8 cellular contexts compared by ENCODE assay signal in the genomic region with DNA sequence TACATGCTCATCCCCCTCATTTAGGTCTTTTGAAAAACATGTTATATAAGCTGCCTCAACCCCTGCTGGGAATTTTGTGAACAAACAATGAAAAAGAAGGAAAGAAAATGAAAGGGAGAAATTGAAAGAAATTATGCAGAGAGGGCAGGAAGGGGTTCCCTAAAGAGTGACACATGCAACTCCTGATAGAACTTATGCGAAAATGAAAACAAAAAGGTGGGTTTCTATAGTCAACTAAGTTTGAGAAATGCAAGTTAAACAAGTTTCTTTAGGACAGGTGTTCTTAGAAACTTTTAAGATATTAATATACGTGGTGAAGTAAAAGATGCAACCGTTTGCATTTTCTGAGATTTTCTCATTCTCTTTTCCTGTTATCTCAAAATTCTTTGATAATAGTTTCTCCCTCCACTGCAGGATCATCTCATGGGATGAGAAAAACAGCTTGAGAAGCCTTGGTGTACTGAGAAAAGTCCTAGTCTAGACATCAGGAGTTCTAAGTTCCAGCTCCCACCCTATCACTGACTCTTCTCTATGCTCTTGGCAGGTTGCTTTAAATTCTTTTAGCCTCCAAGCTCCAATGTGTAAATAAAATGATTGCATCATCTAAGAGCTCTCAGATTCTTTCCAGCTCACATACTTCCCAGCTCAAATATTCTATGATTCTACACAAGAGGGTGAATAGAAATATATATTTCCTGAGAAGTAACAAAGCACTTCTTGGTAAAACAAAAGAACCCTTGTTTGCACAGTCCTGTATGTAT.
DNase-seq lines count a peak whose midpoint lies in the region; ATAC-seq, FAIRE-seq and TF ChIP-seq lines count a peak whose summit lies in the region.

No MANE protein-coding gene starts in this region.

- H3K9me3 ChIP-seq in endothelial cell of umbilical vein (replicated peaks; ENCODE audit: control insufficient read depth, insufficient read depth, low read length) = no peaks in the 10 kb centered on the region
- H3K9me3 ChIP-seq in tibial nerve = no peaks in the 10 kb centered on the region
- H3K9me3 ChIP-seq in CD8-positive, alpha-beta memory T cell (ENCODE audit: low read length) = no peaks in the 10 kb centered on the region

- H3K36me3 ChIP-seq in endothelial cell of umbilical vein (ENCODE audit: control insufficient read depth in 2 of 2, extremely low read depth in 1 of 2, insufficient read depth in 2 of 2, low read length in 2 of 2) (no peaks in the 10 kb centered on the region), tibial nerve (no peaks in the 10 kb centered on the region)
- H3K36me3 ChIP-seq in CD8-positive, alpha-beta memory T cell (ENCODE audit: insufficient read depth, low read length) = no peaks in the 10 kb centered on the region

- no peaks in the 10 kb centered on the region for H3K9me3 Mint-ChIP-seq in CD8-positive, alpha-beta memory T cell

- H3K4me1 ChIP-seq in endothelial cell of umbilical vein (ENCODE audit: control insufficient read depth, extremely low read depth, insufficient read depth, low read length) = no peaks in the 10 kb centered on the region
- peaks cover 0 to 40% (median 14%) of the 10 kb centered on the region in 4 donors for H3K4me1 ChIP-seq in tibial nerve
- H3K4me1 ChIP-seq in CD8-positive, alpha-beta memory T cell (ENCODE audit: insufficient read depth, low read length) = peaks cover 40% of the 10 kb centered on the region

- 29 to 32% methylated on average over 3 of the region's 3 CpGs for WGBS in tibial nerve, 2 donors

- no TSS peak for BruUV-seq in endothelial cell of umbilical vein (replicated peaks; lab: Mats Ljungman, UMichigan)

- intact Hi-C loops in endothelial cell of umbilical vein (cut with micrococcal nuclease) = no loop called here

- no peak overlapping the region for H3K4me3 ChIP-seq in AG10803 (ENCODE audit: low read length)
- H3K4me3 ChIP-seq in endothelial cell of umbilical vein (replicated peaks in 1 of 3; ENCODE audit: insufficient read depth in 1 of 3, low read depth in 1 of 3, low read length in 3 of 3) = no peak overlapping the region
- H3K4me3 ChIP-seq in tibial nerve = no peak overlapping the region
- H3K4me3 ChIP-seq in CD8-positive, alpha-beta memory T cell (ENCODE audit: low read length) = no peak overlapping the region

- H3K27ac Mint-ChIP-seq in CD8-positive, alpha-beta memory T cell = peak overlapping the region in 2 of 8 donors; percentile 14 to 43

- CTCF ChIA-PET in endothelial cell of umbilical vein (lab: Charles Lee) = interaction anchor here (1.3 to 1.7 kb wide), 2 partner anchors 25 to 43 kb away, joined by 3 to 7 read pairs; no protein-coding TSS in a partner anchor
- CTCF ChIA-PET in CD8-positive, alpha-beta memory T cell (lab: Charles Lee) = interaction anchor here (0.7 to 1.1 kb wide), 2 partner anchors 9 to 528 kb away, joined by 3 read pairs; no protein-coding TSS in a partner anchor

- DNase-seq in AG10803 (ENCODE audit: low read depth) (peak; percentile 91), endothelial cell of umbilical vein (ENCODE audit: low read depth, low spot score) (peak; percentile 29), tibial nerve (ENCODE audit: low spot score in 2 of 2) (no peak), superior temporal gyrus (ENCODE audit: extremely low spot score) (no peak), NCI-H187 treated with DMSO at 0.1 percent for 48 hours (lab: John Stamatoyannopoulos, UW) (no peak)
- DNase-seq in CD8-positive, alpha-beta memory T cell = no peak

- POLR2A ChIA-PET in endothelial cell of umbilical vein (lab: Charles Lee) = no interaction called here
- POLR2A ChIA-PET in CD8-positive, alpha-beta memory T cell (lab: Charles Lee) = no interaction called here

- TF ChIP-seq EP300 in tibial nerve (IDR thresholded peaks at IDR 0.05) = peak in 1 of 2 donors; percentile 73

- ATAC-seq in GM19467 (IDR thresholded peaks at IDR 0.05; ENCODE audit: unreplicated experiment) (peak; percentile 73), HG03558 (IDR thresholded peaks at IDR 0.05; ENCODE audit: extremely low read depth, unreplicated experiment) (peak; percentile 66)

- H4K20me1 ChIP-seq in endothelial cell of umbilical vein (replicated peaks; ENCODE audit: control insufficient read depth, extremely low read depth, insufficient read depth, low read length) = no peaks in the 10 kb centered on the region

- TF ChIP-seq CTCF in AG10803 (conservative IDR thresholded peaks at IDR 0.05; ENCODE audit: low read length) (no peak), endothelial cell of umbilical vein (IDR thresholded peaks at IDR 0.05; ENCODE audit: extremely low read depth in 1 of 2, insufficient read depth in 1 of 2, low read depth in 1 of 2, low read length in 2 of 2) (no peak), tibial nerve (IDR thresholded peaks at IDR 0.05) (no peak)

- H2AFZ ChIP-seq in endothelial cell of umbilical vein (ENCODE audit: low read depth, low read length) = no peak overlapping the region

- no peaks in the 10 kb centered on the region for H3K9me1 ChIP-seq in endothelial cell of umbilical vein (replicated peaks; ENCODE audit: control insufficient read depth, extremely low read depth, insufficient read depth, low read length)

- H3K4me2 ChIP-seq in endothelial cell of umbilical vein (ENCODE audit: insufficient read depth, low read length) = no peak overlapping the region

- H3K4me3 Mint-ChIP-seq in CD8-positive, alpha-beta memory T cell = peak overlapping the region in 2 of 7 donors; percentile 8 to 56

- peaks cover 0 to 2% of the 10 kb centered on the region in 2 donors for H3K27me3 Mint-ChIP-seq in CD8-positive, alpha-beta memory T cell

- no peak overlapping the region for H3K9ac ChIP-seq in endothelial cell of umbilical vein (replicated peaks; ENCODE audit: extremely low read depth, insufficient read depth, low read length)

- peaks cover 10 to 45% (median 25%) of the 10 kb centered on the region in 3 donors for H3K4me1 Mint-ChIP-seq in CD8-positive, alpha-beta memory T cell

- no peak for TF ChIP-seq POLR2A in endothelial cell of umbilical vein (IDR thresholded peaks at IDR 0.05; ENCODE audit: low read depth, low read length)
- no peak for TF ChIP-seq POLR2A in tibial nerve (IDR thresholded peaks at IDR 0.05)

- H3K27me3 ChIP-seq in endothelial cell of umbilical vein (ENCODE audit: control insufficient read depth in 2 of 2, insufficient read depth in 2 of 2, low read length in 2 of 2) (no peaks in the 10 kb centered on the region), tibial nerve (no peaks in the 10 kb centered on the region)
- no peaks in the 10 kb centered on the region for H3K27me3 ChIP-seq in CD8-positive, alpha-beta memory T cell (ENCODE audit: insufficient read depth, low read length, poor library complexity, severe bottlenecking)

- H3K27ac ChIP-seq in endothelial cell of umbilical vein (ENCODE audit: insufficient read depth, low read depth, low read length) = no peak overlapping the region
- H3K27ac ChIP-seq in tibial nerve = peak overlapping the region in 3 of 4 donors; percentile 7 to 73 (median 69)
- no peak overlapping the region for H3K27ac ChIP-seq in CD8-positive, alpha-beta memory T cell (ENCODE audit: low read depth, low read length)

- no peaks in the 10 kb centered on the region for H3K36me3 Mint-ChIP-seq in CD8-positive, alpha-beta memory T cell

- no peaks in the 10 kb centered on the region for H3K79me2 ChIP-seq in endothelial cell of umbilical vein (ENCODE audit: control insufficient read depth, insufficient read depth, low read length)

- FAIRE-seq in endothelial cell of umbilical vein (lab: Jason Lieb, UNC) = no peak

- dilution Hi-C loops in endothelial cell of umbilical vein (cut with MboI; ENCODE audit: extremely low pct_ligation_motif_present, low sequenced_read_pairs) = no loop called here

TF ChIP-seq in endothelial cell of umbilical vein, 7 proteins besides CTCF, POLR2A, EP300 and RAD21:
- TF ChIP-seq, protein P1, sequence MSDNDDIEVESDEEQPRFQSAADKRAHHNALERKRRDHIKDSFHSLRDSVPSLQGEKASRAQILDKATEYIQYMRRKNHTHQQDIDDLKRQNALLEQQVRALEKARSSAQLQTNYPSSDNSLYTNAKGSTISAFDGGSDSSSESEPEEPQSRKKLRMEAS (IDR thresholded peaks at IDR 0.05; ENCODE audit: insufficient read depth, insufficient read length) = no peak
- TF ChIP-seq GATA2 (IDR thresholded peaks at IDR 0.05; ENCODE audit: insufficient read depth, insufficient read length, low read depth, low read length) = no peak
- TF ChIP-seq POLR2AphosphoS5 (IDR thresholded peaks at IDR 0.05; ENCODE audit: insufficient read depth, low read depth, low read length) = no peak
- TF ChIP-seq MYC (IDR thresholded peaks at IDR 0.05; ENCODE audit: low read depth, low read length) = no peak
- no peak for TF ChIP-seq FOS (IDR thresholded peaks at IDR 0.05; ENCODE audit: borderline replicate concordance, insufficient read depth, low read length)
- no peak for TF ChIP-seq EZH2 (IDR thresholded peaks at IDR 0.05; ENCODE audit: borderline replicate concordance, low read depth, low read length, severe bottlenecking)
- no peak for TF ChIP-seq JUN (IDR thresholded peaks at IDR 0.05; ENCODE audit: borderline replicate concordance, insufficient read depth, insufficient read length, low read depth)

Comparison
In these comparisons a context has a peak if more than half of its experiments do, and no peak if none do; other contexts are left out.
1. DNase-seq: peak in AG10803 (single experiment) and endothelial cell of umbilical vein (single experiment); none in tibial nerve (0 of 2), superior temporal gyrus (single experiment), CD8-positive, alpha-beta memory T cell (0 of 5) and NCI-H187 treated with DMSO at 0.1 percent for 48 hours (single experiment).
2. H3K27ac ChIP-seq: peak in tibial nerve (3 of 4); none in endothelial cell of umbilical vein (single experiment) and CD8-positive, alpha-beta memory T cell (single experiment).